18 cellular contexts compared by ENCODE assay signal in genomic region chr6:125751334-125751916, GRCh38. TPM values are rescaled to one million over a fixed set of nuclear protein-coding genes. Genes with fewer than 3 reads are reported as not detected.
A peak's percentile ranks its signal among the peaks of the same experiment; 100 is the strongest.
DNase-seq lines count a peak whose midpoint lies in the region; ATAC-seq, FAIRE-seq and TF ChIP-seq lines count a peak whose summit lies in the region.
"Had no signal": no experiment of that assay in that cellular context is flagged by ENCODE, and none has a peak within 500 bp of the region (broad histone marks: within the 10 kb centered on the region; RNA-seq: fewer than 3 reads in every experiment).

No MANE protein-coding gene starts in this region.

- WGBS in A549 (ENCODE audit: missing lambda C conversion rate) = 56% methylated on average over 6 of the region's 6 CpGs
- 44% methylated on average over 6 of the region's 6 CpGs for WGBS in HUES64
- WGBS in right lobe of liver (ENCODE audit: insufficient coverage, low coverage, low lambda C conversion rate, missing lambda C conversion rate) = 19% methylated on average over 6 of the region's 6 CpGs

- POLR2A ChIA-PET in A549 (lab: Yijun Ruan, JAX) = no interaction called here

- H3K9me3 ChIP-seq in A549 (no peaks in the 10 kb centered on the region; the same call in 2 of the 3 replicates), HUES64 (ENCODE audit: insufficient read depth, low read depth, low read length) (no peaks in the 10 kb centered on the region), right lobe of liver (no peaks in the 10 kb centered on the region)
- H3K9me3 ChIP-seq: neutrophil had no signal

- no peak for FAIRE-seq in A549 (lab: Jason Lieb, UNC)
- FAIRE-seq: TTC549 had no signal

- peaks cover 52% of the 10 kb centered on the region for H3K27me3 ChIP-seq in HUES64 (ENCODE audit: insufficient read depth, low read length)
- H3K27me3 ChIP-seq in right lobe of liver = no peaks in the 10 kb centered on the region

- H3K4me3 ChIP-seq in A549 (no peak overlapping the region), HUES64 (ENCODE audit: low read length) (peak overlapping the region; percentile 82), right lobe of liver (peak overlapping the region in 2 of 3 donors; percentile 75 to 78)

- ATAC-seq in A549 (no peak), right lobe of liver (no peak), GM19397 (IDR thresholded peaks at IDR 0.05; ENCODE audit: unreplicated experiment) (no peak)
- ATAC-seq: CD8-positive, alpha-beta T cell; SK-N-SH treated with all-trans-retinoic acid at 6 μM for 48 hours had no signal

- no peak for DNase-seq in A549 (ENCODE audit: low read depth in 1 of 2, low spot score in 1 of 2)
- no peak for DNase-seq in caudate nucleus (lab: John Stamatoyannopoulos, UW)
- DNase-seq in right lobe of liver = no peak
- no peak for DNase-seq in cortex of kidney (lab: John Stamatoyannopoulos, UW)
- no peak for DNase-seq in NAMALWA (ENCODE audit: low spot score)
- DNase-seq in DMS 273 (lab: John Stamatoyannopoulos, UW; ENCODE audit: unreplicated experiment) = no peak
- DNase-seq: activated CD4-positive, alpha-beta T cell treated with anti-CD3 and anti-CD28 coated beads, Interleukin-2, amount 50 U/mL, for 1 hour; CD8-positive, alpha-beta T cell; mesendoderm; NCI-H1694 treated with DMSO at 0.1 percent for 48 hours; NCI-H524 treated with DMSO at 0.1 percent for 48 hours; stimulated activated CD4-positive, alpha-beta T cell treated with anti-CD3 and anti-CD28 coated beads, Interleukin-2, amount 100 ng/mL, for 48 hours had no signal

- TF ChIP-seq RAD21 in A549 (conservative IDR thresholded peaks at IDR 0.05 in 1 of 2, IDR thresholded peaks at IDR 0.05 in 1 of 2) = no peak

- TF ChIP-seq CTCF in A549 (IDR thresholded peaks at IDR 0.05) (no peak), right lobe of liver (IDR thresholded peaks at IDR 0.05) (no peak)

- TF ChIP-seq POLR2A in A549 (IDR thresholded peaks at IDR 0.05; ENCODE audit: low read length) (no peak), right lobe of liver (IDR thresholded peaks at IDR 0.05) (no peak)

- peaks cover 20% of the 10 kb centered on the region; the same call in 1 of the 2 replicates for H3K36me3 ChIP-seq in HUES64 (ENCODE audit: insufficient read depth, low read length)
- no peaks in the 10 kb centered on the region for H3K36me3 ChIP-seq in right lobe of liver
- H3K36me3 ChIP-seq: neutrophil had no signal

- intact Hi-C loops in right lobe of liver (cut with DNase I) = no loop called here

- no peak overlapping the region for H3K9ac ChIP-seq in HUES64 (ENCODE audit: low read depth, low read length)

- TF ChIP-seq EP300 in A549 (IDR thresholded peaks at IDR 0.05) = no peak

- CTCF ChIA-PET in A549 (lab: Yijun Ruan, JAX) = interaction anchor here (0.7 to 20.8 kb wide), 2 partner anchors 19 to 440 kb away, joined by 3 to 288 read pairs; no protein-coding TSS in a partner anchor

- H3K4me2 ChIP-seq in A549 = no peak overlapping the region

- peaks cover 23% of the 10 kb centered on the region; the same call in 2 of the 3 replicates for H3K4me1 ChIP-seq in A549
- peaks cover 54% of the 10 kb centered on the region for H3K4me1 ChIP-seq in HUES64 (ENCODE audit: insufficient read depth, low read length)
- H3K4me1 ChIP-seq in right lobe of liver = peaks cover 0 to 32% (median 4%) of the 10 kb centered on the region in 4 donors

- H3K27ac ChIP-seq in A549 (no peak overlapping the region), HUES64 (ENCODE audit: low read depth, low read length) (peak overlapping the region; percentile 59; the same call in 1 of the 2 replicates), caudate nucleus (ENCODE audit: low read depth, low read length) (peak overlapping the region; percentile 71), right lobe of liver (peak overlapping the region in 2 of 3 donors; percentile 27 to 97)
- H3K27ac ChIP-seq: neutrophil had no signal

TF ChIP-seq in A549, 52 proteins besides CTCF, POLR2A, EP300 and RAD21:
- 0 out of 2 replicates have a peak, but pooled peaks have one; percentile 32 for TF ChIP-seq CBX8 (IDR thresholded peaks at IDR 0.05)
- no peak for TF ChIP-seq MAFK (IDR thresholded peaks at IDR 0.05; ENCODE audit: partially characterized antibody)

RNA-seq across cellular contexts. Expression of gene HEY2, which starts 2.0 kb away (rescaled TPM):
- polyA plus RNA-seq in A549 (2011; rRNA removed) (0.09 TPM in 1 of 2 replicates, not detected in the other), A549 (2017; fragmentation: RNase III; extraction: RNeasy Plus Mini Kit Qiagen cat#74134 plus additional on column Dnase treatment) (0.04 TPM in 1 of 3 replicates, not detected in the others)
- polyA plus RNA-seq in A549 (2012; cell fraction: cytosol; rRNA removed) = 0.13 and 0.15 TPM in 2 replicates
- 0.16 and 0.17 TPM in 2 replicates for polyA plus RNA-seq in A549 (2012; cell fraction: nucleus; rRNA removed)
- not detected in 2 replicates for polyA minus RNA-seq in A549 (2011; rRNA and poly(A)+ RNA removed)
- 4.9 TPM for polyA plus RNA-seq in HUES64 (2013, experiment 1 of 2)
- polyA plus RNA-seq in HUES64 (2013, experiment 2 of 2) = 5.7 TPM
- 1 to 10 TPM in 3 of 6 experiments, under 1 TPM in 3; 0.74 to 2.6 (median 1.6) TPM for total RNA-seq in right lobe of liver
- total RNA-seq: fibroblast of villous mesenchyme had no signal

RNA-seq across cellular contexts. Expression of gene NCOA7, which starts 39.3 kb away (rescaled TPM):
- 154 and 195 TPM in 2 replicates for polyA plus RNA-seq in A549 (2011; rRNA removed)
- 70.9 and 72.3 TPM in 2 replicates for polyA plus RNA-seq in A549 (2012; cell fraction: cytosol; rRNA removed)
- polyA plus RNA-seq in A549 (2012; cell fraction: nucleus; rRNA removed) = 50.6 and 56.7 TPM in 2 replicates
- 60.3 to 74.1 TPM (median 66.4 TPM) in 3 replicates for polyA plus RNA-seq in A549 (2017; fragmentation: RNase III; extraction: RNeasy Plus Mini Kit Qiagen cat#74134 plus additional on column Dnase treatment)
- polyA minus RNA-seq in A549 (2011; rRNA and poly(A)+ RNA removed) = 278 and 281 TPM in 2 replicates
- polyA plus RNA-seq in HUES64 (2013, experiment 1 of 2) = 2.4 TPM
- polyA plus RNA-seq in HUES64 (2013, experiment 2 of 2) = 4.3 TPM
- total RNA-seq in right lobe of liver = 10 to 100 TPM; 11.4 to 71.8 (median 23.0) TPM

Comparison
In these comparisons a context has a peak if more than half of its experiments do, and no peak if none do; other contexts are left out.
1. H3K27ac ChIP-seq: peak in HUES64 (single experiment), caudate nucleus (single experiment) and right lobe of liver (2 of 3); none in A549 (0 of 2).